ENCODE assay signal across 20 cellular contexts in the genomic region with DNA sequence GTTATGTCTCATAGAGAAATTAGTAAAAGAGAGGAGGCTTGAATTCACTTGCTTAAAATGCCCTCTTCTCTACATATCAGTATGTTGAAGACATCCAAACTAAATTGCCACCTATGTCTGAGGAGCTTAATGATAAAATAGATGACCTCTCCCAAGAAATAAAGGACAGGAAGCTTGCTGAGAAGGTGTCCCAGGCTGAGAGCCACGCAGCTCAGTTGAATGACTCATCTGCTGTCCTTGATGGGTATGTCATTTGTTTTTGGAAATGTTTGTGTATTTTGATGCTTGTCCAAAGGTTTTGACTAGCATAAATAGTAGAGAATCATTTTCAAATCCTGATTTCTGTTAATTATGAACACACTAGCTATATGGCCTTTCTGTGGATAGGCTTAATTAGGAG.
A peak's percentile ranks its signal among the peaks of the same experiment; 100 is the strongest.
DNase-seq lines count a peak whose midpoint lies in the region; ATAC-seq and TF ChIP-seq lines count a peak whose summit lies in the region.
"Had no signal": no experiment of that assay in that cellular context is flagged by ENCODE, and none has a peak within 500 bp of the region (broad histone marks: within the 10 kb centered on the region; RNA-seq: fewer than 3 reads in every experiment).

No MANE protein-coding gene starts in this region.

- TF ChIP-seq RAD21 in IMR-90 (IDR thresholded peaks at IDR 0.05; ENCODE audit: low read length) = no peak

- BruUV-seq in IMR-90 (replicated peaks; lab: Mats Ljungman, UMichigan) = no TSS peak

- DNase-seq in EH (ENCODE audit: low read depth) = peak; percentile 49
- peak; percentile 16 for DNase-seq in IMR-90
- DNase-seq in astrocyte of the spinal cord (ENCODE audit: low read depth, low spot score) = peak; percentile 7
- peak; percentile 2 for DNase-seq in hepatic stellate cell (ENCODE audit: low spot score)
- DNase-seq in ureter (ENCODE audit: low spot score) = no peak
- DNase-seq: activated CD4-positive, alpha-beta T cell treated with anti-CD3 and anti-CD28 coated beads, Interleukin-2, amount 10 ng/mL, durations not matched to agents 24 days and 14 days; body of pancreas; CD4-positive, alpha-beta T cell; colonic mucosa; DMS 273 treated with DMSO at 0.1 percent for 48 hours; endodermal cell; left ventricle myocardium inferior; NCI-H1417 treated with DMSO at 0.1 percent for 48 hours; NCI-H2107; NK-92 treated with Interleukin-12 subunit alpha and Interleukin-12 subunit beta, amount 100 ng/mL, for 24 hours had no signal

- no peak overlapping the region for H3K18ac ChIP-seq in IMR-90 (ENCODE audit: low read depth, low read length)

- no peak for TF ChIP-seq POLR2A in IMR-90 (IDR thresholded peaks at IDR 0.05; ENCODE audit: low read depth, low read length)

- no peak for TF ChIP-seq CTCF in IMR-90 (conservative IDR thresholded peaks at IDR 0.05; ENCODE audit: low read depth, low read length)
- TF ChIP-seq CTCF in astrocyte of the spinal cord (IDR thresholded peaks at IDR 0.05; ENCODE audit: low read depth, low read length) = no peak

- no peak overlapping the region for H3K4me2 ChIP-seq in IMR-90 (ENCODE audit: low read depth, low read length)

- no peak overlapping the region for H2AK5ac ChIP-seq in IMR-90 (ENCODE audit: low read depth, low read length)

- no peak overlapping the region for H2BK120ac ChIP-seq in IMR-90 (ENCODE audit: low read depth, low read length)

- dilution Hi-C loops in IMR-90 (cut with HindIII; ENCODE audit: low sequenced_read_pairs, unreplicated experiment) = no loop called here

- no CpG with 5 or more reads among the region's 1 CpG for WGBS in IMR-90 (ENCODE audit: extremely low coverage in 2 of 2, insufficient read length in 1 of 2), 2 experiments

- no peak for ATAC-seq in IMR-90 (ENCODE audit: low read depth)
- ATAC-seq in GM21737 (IDR thresholded peaks at IDR 0.05; ENCODE audit: unreplicated experiment) = no peak
- no peak for ATAC-seq in HG02840 (IDR thresholded peaks at IDR 0.05; ENCODE audit: low FRiP score, unreplicated experiment)
- ATAC-seq in HG03520 (IDR thresholded peaks at IDR 0.05; ENCODE audit: unreplicated experiment) = no peak
- ATAC-seq: body of pancreas, GM12878, Panc1 had no signal

- intact Hi-C loops in IMR-90 (cut with micrococcal nuclease) = no loop called here

- no peak overlapping the region for H2BK15ac ChIP-seq in IMR-90 (ENCODE audit: low read depth, low read length)

- no peaks in the 10 kb centered on the region for H3K4me1 ChIP-seq in IMR-90 (ENCODE audit: control insufficient read depth, insufficient read depth, low read length)
- H3K4me1 ChIP-seq: body of pancreas, colonic mucosa, left ventricle myocardium inferior had no signal

- H3K79me1 ChIP-seq in IMR-90 (ENCODE audit: low read depth in 1 of 2, low read length in 2 of 2) = no peaks in the 10 kb centered on the region

- H3K56ac ChIP-seq in IMR-90 (ENCODE audit: extremely low read depth, insufficient read depth, low read length) = no peak overlapping the region

- no peaks in the 10 kb centered on the region for H3K9me1 ChIP-seq in IMR-90 (ENCODE audit: insufficient read depth, low read length)

- no peak overlapping the region for H3K4ac ChIP-seq in IMR-90 (ENCODE audit: low read depth, low read length)

- no peaks in the 10 kb centered on the region for H3K9me3 ChIP-seq in IMR-90 (ENCODE audit: control insufficient read depth, insufficient read depth, low read length)
- H3K9me3 ChIP-seq: body of pancreas, colonic mucosa, left ventricle myocardium inferior had no signal

- CTCF ChIA-PET in IMR-90 (lab: Yijun Ruan, JAX) = no interaction called here

- H3K9ac ChIP-seq in IMR-90 (ENCODE audit: low read depth, low read length) = no peak overlapping the region

- H3K23ac ChIP-seq in IMR-90 (ENCODE audit: low read depth, low read length) = no peak overlapping the region

- in situ Hi-C loops in IMR-90 (cut with MboI; ENCODE audit: low sequenced_read_pairs) = no loop called here
- in situ Hi-C loops in astrocyte of the spinal cord (cut with HindIII; ENCODE audit: low sequenced_read_pairs) = no loop called here

- no peak overlapping the region for H2BK5ac ChIP-seq in IMR-90 (ENCODE audit: low read depth, low read length, poor library complexity, severe bottlenecking)

- no peaks in the 10 kb centered on the region for H4K20me1 ChIP-seq in IMR-90 (ENCODE audit: insufficient read depth, low read length)

- H2AFZ ChIP-seq in IMR-90 (replicated peaks; ENCODE audit: low read length, poor library complexity) = no peak overlapping the region

- H3K27me3 ChIP-seq in IMR-90 (ENCODE audit: control insufficient read depth, insufficient read depth, low read length) = no peaks in the 10 kb centered on the region
- H3K27me3 ChIP-seq: body of pancreas, colonic mucosa had no signal

- no peak overlapping the region for H2AK9ac ChIP-seq in IMR-90 (replicated peaks; ENCODE audit: low read depth, low read length, poor library complexity)

- POLR2A ChIA-PET in IMR-90 (lab: Charles Lee; ENCODE audit: unreplicated experiment) = no interaction called here

- no peak overlapping the region for H4K5ac ChIP-seq in IMR-90 (ENCODE audit: low read depth, low read length)

- no peaks in the 10 kb centered on the region; the same call in 1 of the 2 replicates for H3K36me3 ChIP-seq in IMR-90 (ENCODE audit: control insufficient read depth, insufficient read depth, low read length)
- H3K36me3 ChIP-seq: colonic mucosa had no signal

- no peak overlapping the region for H4K91ac ChIP-seq in IMR-90 (ENCODE audit: insufficient read depth, low read depth, low read length)

- no peak overlapping the region for H3K27ac ChIP-seq in IMR-90 (ENCODE audit: insufficient read depth, low read length)
- H3K27ac ChIP-seq: body of pancreas, colonic mucosa, left ventricle myocardium inferior had no signal

- no peak overlapping the region for H3K4me3 ChIP-seq in IMR-90 (ENCODE audit: insufficient read depth, low read depth, low read length)
- no peak overlapping the region for H3K4me3 ChIP-seq in astrocyte of the spinal cord (ENCODE audit: low read depth, low read length)
- H3K4me3 ChIP-seq: body of pancreas, colonic mucosa, GM12878, left ventricle myocardium inferior had no signal

- H4K8ac ChIP-seq in IMR-90 (ENCODE audit: low read depth in 2 of 2, low read length in 2 of 2) = no peak overlapping the region

- no peak overlapping the region for H3K14ac ChIP-seq in IMR-90 (replicated peaks; ENCODE audit: low read depth, low read length)

- no peak overlapping the region for H2BK20ac ChIP-seq in IMR-90 (ENCODE audit: low read depth, low read length)

TF ChIP-seq in IMR-90, 13 proteins besides CTCF, POLR2A, EP300 and RAD21:
- TF ChIP-seq BHLHE40 (IDR thresholded peaks at IDR 0.05; ENCODE audit: low read depth, low read length) (no peak), RCOR1 (IDR thresholded peaks at IDR 0.05; ENCODE audit: insufficient replicate concordance, low read length) (no peak), CHD1 (IDR thresholded peaks at IDR 0.05; ENCODE audit: low read depth, low read length) (no peak), NFE2L2 (IDR thresholded peaks at IDR 0.05; ENCODE audit: low read depth, low read length) (no peak), MAFK (IDR thresholded peaks at IDR 0.05; ENCODE audit: low read depth, low read length) (no peak), MXI1 (IDR thresholded peaks at IDR 0.05; ENCODE audit: borderline replicate concordance, low read depth, low read length) (no peak), MAZ (IDR thresholded peaks at IDR 0.05; ENCODE audit: borderline replicate concordance, low read depth, low read length) (no peak), FOS (IDR thresholded peaks at IDR 0.05; ENCODE audit: low read depth, low read length) (no peak)
- TF ChIP-seq, protein P1, sequence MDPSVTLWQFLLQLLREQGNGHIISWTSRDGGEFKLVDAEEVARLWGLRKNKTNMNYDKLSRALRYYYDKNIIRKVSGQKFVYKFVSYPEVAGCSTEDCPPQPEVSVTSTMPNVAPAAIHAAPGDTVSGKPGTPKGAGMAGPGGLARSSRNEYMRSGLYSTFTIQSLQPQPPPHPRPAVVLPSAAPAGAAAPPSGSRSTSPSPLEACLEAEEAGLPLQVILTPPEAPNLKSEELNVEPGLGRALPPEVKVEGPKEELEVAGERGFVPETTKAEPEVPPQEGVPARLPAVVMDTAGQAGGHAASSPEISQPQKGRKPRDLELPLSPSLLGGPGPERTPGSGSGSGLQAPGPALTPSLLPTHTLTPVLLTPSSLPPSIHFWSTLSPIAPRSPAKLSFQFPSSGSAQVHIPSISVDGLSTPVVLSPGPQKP (IDR thresholded peaks at IDR 0.05; ENCODE audit: borderline replicate concordance, low read depth, low read length) = no peak
- TF ChIP-seq, protein P2, sequence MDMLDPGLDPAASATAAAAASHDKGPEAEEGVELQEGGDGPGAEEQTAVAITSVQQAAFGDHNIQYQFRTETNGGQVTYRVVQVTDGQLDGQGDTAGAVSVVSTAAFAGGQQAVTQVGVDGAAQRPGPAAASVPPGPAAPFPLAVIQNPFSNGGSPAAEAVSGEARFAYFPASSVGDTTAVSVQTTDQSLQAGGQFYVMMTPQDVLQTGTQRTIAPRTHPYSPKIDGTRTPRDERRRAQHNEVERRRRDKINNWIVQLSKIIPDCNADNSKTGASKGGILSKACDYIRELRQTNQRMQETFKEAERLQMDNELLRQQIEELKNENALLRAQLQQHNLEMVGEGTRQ (IDR thresholded peaks at IDR 0.05; ENCODE audit: low read depth, low read length) = no peak
